In the genomic region with DNA sequence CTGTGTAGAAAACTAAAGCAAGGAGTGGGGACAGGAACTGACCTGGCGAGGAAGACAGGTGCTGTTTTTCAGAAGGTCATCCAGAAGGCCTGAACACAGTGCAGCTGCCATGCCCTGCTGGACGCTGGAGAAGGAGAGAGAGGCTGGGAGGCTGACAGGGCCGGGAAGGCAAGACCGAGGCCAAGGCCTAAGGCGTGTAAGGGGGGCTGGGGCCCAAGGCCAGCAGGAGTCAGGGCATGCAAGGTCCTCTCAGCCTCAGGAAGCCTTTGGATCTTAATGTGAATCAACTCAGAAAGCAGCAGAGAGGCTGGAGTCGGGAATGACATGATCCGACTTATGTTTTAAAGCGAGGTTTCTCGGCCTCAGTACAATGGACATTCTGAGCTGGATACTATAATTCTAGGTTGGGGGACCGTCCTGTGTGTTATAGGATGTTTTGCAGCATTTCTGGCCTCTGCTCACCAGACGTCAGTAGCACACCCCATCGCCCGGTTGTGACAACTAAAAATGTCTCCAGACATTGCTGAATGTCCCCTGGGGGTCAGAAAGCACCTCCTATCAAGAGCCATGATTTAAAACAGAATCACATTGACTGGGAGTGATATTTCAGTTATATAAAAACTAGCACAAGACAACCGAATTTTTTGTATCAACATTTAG, we compare ENCODE assay signal across 30 cellular contexts.
DNase-seq lines count a peak whose midpoint lies in the region; ATAC-seq, FAIRE-seq and TF ChIP-seq lines count a peak whose summit lies in the region.
"Had no signal": no experiment of that assay in that cellular context is flagged by ENCODE, and none has a peak within 500 bp of the region (broad histone marks: within the 10 kb centered on the region; RNA-seq: fewer than 3 reads in every experiment).

No MANE protein-coding gene starts in this region.

- no peak for FAIRE-seq in A549 (lab: Jason Lieb, UNC)

- H3K9me3 Mint-ChIP-seq in activated T-cell treated with anti-CD3 and anti-CD28 coated beads, Interleukin-2, amount 50 U/mL, for 72 hours = no peaks in the 10 kb centered on the region
- H3K9me3 Mint-ChIP-seq: activated naive CD4-positive, alpha-beta T cell treated with anti-CD3 and anti-CD28 coated beads, Interleukin-2, amount 10 ng/mL, durations not matched to agents 7 days and 5 days; activated T-helper 1 cell treated with anti-CD3 and anti-CD28 coated beads, Interleukin-12 subunit alpha, Interleukin-12 subunit beta, Interleukin-2, Interleukin-4 antibody, amounts not matched to agents 30 ng/mL and 10 ng/mL and 1 ng/mL, durations not matched to agents 14 hours and 24 hours and 36 hours; nephron; WTC11 had no signal

- H3K4me1 Mint-ChIP-seq in activated T-cell treated with anti-CD3 and anti-CD28 coated beads, Interleukin-2, amount 50 U/mL, for 72 hours (ENCODE audit: low read depth) = peaks cover 20% of the 10 kb centered on the region

- H3K4me1 ChIP-seq in A549 = peaks cover 63% of the 10 kb centered on the region
- H3K4me1 ChIP-seq in esophagus muscularis mucosa = peaks cover 6 to 38% (median 30%) of the 10 kb centered on the region in 4 donors
- H3K4me1 ChIP-seq: BE2C, right atrium auricular region had no signal

- POLR2A ChIA-PET in A549 (lab: Yijun Ruan, JAX) (no interaction called here), RWPE1 (lab: Yijun Ruan, JAX; ENCODE audit: low non-redundant PET) (no interaction called here)

- TF ChIP-seq EP300 in A549 (IDR thresholded peaks at IDR 0.05) = no peak
- no peak for TF ChIP-seq EP300 in esophagus muscularis mucosa (IDR thresholded peaks at IDR 0.05)

- DNase-seq in A549 (ENCODE audit: low read depth in 1 of 2, low spot score in 1 of 2) (no peak), RWPE1 (ENCODE audit: low spot score) (no peak), esophagus muscularis mucosa (ENCODE audit: extremely low spot score) (peak; percentile 89), Ammon's horn (ENCODE audit: low spot score) (no peak)
- DNase-seq in activated T-cell treated with anti-CD3 and anti-CD28 coated beads, Interleukin-2, amount 50 U/mL, for 72 hours = no peak
- DNase-seq: activated CD4-positive, alpha-beta T cell treated with anti-CD3 and anti-CD28 coated beads, Interleukin-2, amount 50 U/mL, for 4 hours; activated naive CD4-positive, alpha-beta T cell treated with anti-CD3 and anti-CD28 coated beads, Interleukin-2, amount 10 ng/mL, durations not matched to agents 7 days and 5 days; amniotic stem cell; BE2C; COR-L47; DMS79 treated with DMSO at 0.1 percent for 48 hours; effector CD4-positive, alpha-beta T cell; heart right ventricle; kidney glomerular epithelial cell; NCI-H2081; NCI-H226; NCI-H69; ovary; SIG-M5; stimulated activated CD4-positive, alpha-beta T cell treated with anti-CD3 and anti-CD28 coated beads, Interleukin-1b, Interleukin-23, amount 100 ng/mL, for 48 hours; upper lobe of left lung had no signal

- H3K27ac Mint-ChIP-seq in activated T-cell treated with anti-CD3 and anti-CD28 coated beads, Interleukin-2, amount 50 U/mL, for 72 hours = no peak overlapping the region
- H3K27ac Mint-ChIP-seq: activated naive CD4-positive, alpha-beta T cell treated with anti-CD3 and anti-CD28 coated beads, Interleukin-2, amount 10 ng/mL, durations not matched to agents 7 days and 5 days; activated T-helper 1 cell treated with anti-CD3 and anti-CD28 coated beads, Interleukin-12 subunit alpha, Interleukin-12 subunit beta, Interleukin-2, Interleukin-4 antibody, amounts not matched to agents 30 ng/mL and 10 ng/mL and 1 ng/mL, durations not matched to agents 14 hours and 24 hours and 36 hours; nephron; WTC11 had no signal

- TF ChIP-seq CTCF in A549 (IDR thresholded peaks at IDR 0.05) (no peak), RWPE1 (conservative IDR thresholded peaks at IDR 0.05; ENCODE audit: low read depth) (no peak), esophagus muscularis mucosa (IDR thresholded peaks at IDR 0.05) (no peak)

- no peak for TF ChIP-seq RAD21 in A549 (conservative IDR thresholded peaks at IDR 0.05 in 1 of 2, IDR thresholded peaks at IDR 0.05 in 1 of 2)

- no peak for ATAC-seq in A549
- peak; percentile 10 for ATAC-seq in HG02759 (IDR thresholded peaks at IDR 0.05; ENCODE audit: unreplicated experiment)
- ATAC-seq in GM21367 (IDR thresholded peaks at IDR 0.05; ENCODE audit: unreplicated experiment) = no peak
- no peak for ATAC-seq in activated T-cell treated with anti-CD3 and anti-CD28 coated beads, Interleukin-2, amount 50 U/mL, for 72 hours (replicated peaks in 1 of 2)
- ATAC-seq in HG03108 (IDR thresholded peaks at IDR 0.05; ENCODE audit: unreplicated experiment) = no peak
- ATAC-seq: heart right ventricle, WTC11 had no signal

- no peak overlapping the region for H3K4me3 Mint-ChIP-seq in activated T-cell treated with anti-CD3 and anti-CD28 coated beads, Interleukin-2, amount 50 U/mL, for 72 hours
- H3K4me3 Mint-ChIP-seq: activated naive CD4-positive, alpha-beta T cell treated with anti-CD3 and anti-CD28 coated beads, Interleukin-2, amount 10 ng/mL, durations not matched to agents 7 days and 5 days; activated T-helper 1 cell treated with anti-CD3 and anti-CD28 coated beads, Interleukin-12 subunit alpha, Interleukin-12 subunit beta, Interleukin-2, Interleukin-4 antibody, amounts not matched to agents 30 ng/mL and 10 ng/mL and 1 ng/mL, durations not matched to agents 14 hours and 24 hours and 36 hours; nephron; WTC11 had no signal

- H3K36me3 ChIP-seq in esophagus muscularis mucosa = no peaks in the 10 kb centered on the region
- H3K36me3 ChIP-seq: BE2C, heart right ventricle, ovary, right atrium auricular region, upper lobe of left lung had no signal

- CTCF ChIA-PET in A549 (lab: Yijun Ruan, JAX) (interaction anchor here (1.4 kb wide), 1 partner anchor 14 kb away, joined by 4 read pairs; no protein-coding TSS in a partner anchor), RWPE1 (lab: Yijun Ruan, JAX) (no interaction called here)

- no peaks in the 10 kb centered on the region for H3K27me3 ChIP-seq in esophagus muscularis mucosa
- H3K27me3 ChIP-seq: BE2C, ovary, right atrium auricular region, upper lobe of left lung had no signal

- H3K4me3 ChIP-seq in A549 (no peak overlapping the region), esophagus muscularis mucosa (no peak overlapping the region)
- H3K4me3 ChIP-seq: heart right ventricle, lung, ovary, right atrium auricular region, smooth muscle cell, upper lobe of left lung had no signal

- H3K27me3 Mint-ChIP-seq in activated T-cell treated with anti-CD3 and anti-CD28 coated beads, Interleukin-2, amount 50 U/mL, for 72 hours (ENCODE audit: low read depth) = peaks cover 60% of the 10 kb centered on the region

- H3K36me3 Mint-ChIP-seq in activated T-cell treated with anti-CD3 and anti-CD28 coated beads, Interleukin-2, amount 50 U/mL, for 72 hours (ENCODE audit: insufficient read depth in 2 of 2) = no peaks in the 10 kb centered on the region
- H3K36me3 Mint-ChIP-seq: activated naive CD4-positive, alpha-beta T cell treated with anti-CD3 and anti-CD28 coated beads, Interleukin-2, amount 10 ng/mL, durations not matched to agents 7 days and 5 days; WTC11 had no signal

- intact Hi-C loops in esophagus muscularis mucosa (cut with DNase I) = loop anchor here (5.0 kb wide), 2 partner anchors 38 to 98 kb away; no protein-coding TSS in a partner anchor

- no peak for TF ChIP-seq POLR2A in A549 (IDR thresholded peaks at IDR 0.05; ENCODE audit: low read length)
- no peak for TF ChIP-seq POLR2A in esophagus muscularis mucosa (IDR thresholded peaks at IDR 0.05; ENCODE audit: low read depth)

- H3K4me2 ChIP-seq in A549 = 0 out of 3 replicates have a peak overlapping the region, but pooled peaks have one; percentile 17
- H3K4me2 ChIP-seq: smooth muscle cell had no signal

- H3K27ac ChIP-seq in A549 (peak overlapping the region; percentile 92 to 95), RWPE1 (peak overlapping the region; percentile 39; the same call in 1 of the 2 replicates), esophagus muscularis mucosa (replicated peaks in 1 of 4) (peak overlapping the region in 1 of 4 donors; percentile 24)
- H3K27ac ChIP-seq: heart right ventricle, ovary, right atrium auricular region, upper lobe of left lung had no signal

- H3K9me3 ChIP-seq in A549 (no peaks in the 10 kb centered on the region), esophagus muscularis mucosa (no peaks in the 10 kb centered on the region)
- H3K9me3 ChIP-seq: BE2C, heart right ventricle, ovary, right atrium auricular region, upper lobe of left lung had no signal

- WGBS in A549 (ENCODE audit: missing lambda C conversion rate) = 86% methylated on average over 14 of the region's 14 CpGs
- WGBS in esophagus muscularis mucosa = 87% methylated on average over 14 of the region's 14 CpGs

TF ChIP-seq in A549, 52 proteins besides CTCF, POLR2A, EP300 and RAD21:
- TF ChIP-seq KDM5A (IDR thresholded peaks at IDR 0.05) = no peak
- TF ChIP-seq MAFK (IDR thresholded peaks at IDR 0.05; ENCODE audit: partially characterized antibody) = no peak
- TF ChIP-seq ESRRA (IDR thresholded peaks at IDR 0.05; ENCODE audit: borderline replicate concordance, low read length) = no peak
- no peak for TF ChIP-seq ZFP36 (IDR thresholded peaks at IDR 0.05; ENCODE audit: borderline replicate concordance, partially characterized antibody)
